ENCODE assay signal across 29 cellular contexts in the genomic region with DNA sequence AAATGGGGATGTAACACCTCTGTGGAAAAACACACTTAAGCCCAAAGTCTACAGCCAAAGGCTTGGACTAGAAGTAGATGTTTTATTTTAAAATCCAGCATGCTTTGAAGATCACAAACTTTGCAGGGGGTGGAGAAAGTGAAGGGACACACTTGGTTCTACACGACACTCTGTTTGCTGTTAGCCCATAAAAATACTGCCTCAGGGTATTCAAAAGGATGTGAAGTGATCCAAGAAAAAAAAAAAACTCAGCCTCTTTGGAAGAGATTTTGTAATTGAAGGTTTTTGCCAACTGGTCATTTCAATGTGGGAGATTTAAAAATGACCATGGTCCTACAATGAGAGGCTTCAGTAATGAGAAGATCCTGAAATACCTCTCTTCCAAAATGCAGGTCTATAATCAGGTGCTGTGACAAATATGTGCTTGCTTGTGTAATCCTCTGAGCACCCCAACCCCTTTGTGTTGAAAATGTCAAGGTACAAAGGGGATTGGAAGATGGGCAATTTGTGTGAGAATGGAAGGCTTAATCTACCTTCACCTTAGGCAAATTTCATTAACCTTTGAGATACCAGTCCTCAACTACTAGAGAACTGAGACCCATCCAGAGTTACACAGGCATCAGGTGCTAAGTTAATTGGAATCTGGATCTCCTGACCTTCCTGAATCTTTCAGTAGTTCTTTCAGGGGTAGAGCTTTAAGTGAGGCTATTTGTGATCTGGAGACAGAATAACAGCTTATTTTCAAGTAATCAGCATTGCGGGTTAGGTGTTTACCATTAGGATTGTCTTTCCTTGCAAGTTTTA.
DNase-seq lines count a peak whose midpoint lies in the region; ATAC-seq, FAIRE-seq and TF ChIP-seq lines count a peak whose summit lies in the region.
"Had no signal": no experiment of that assay in that cellular context is flagged by ENCODE, and none has a peak within 500 bp of the region (broad histone marks: within the 10 kb centered on the region; RNA-seq: fewer than 3 reads in every experiment).

No MANE protein-coding gene starts in this region.

- H3K27me3 Mint-ChIP-seq in endothelial cell (ENCODE audit: unreplicated experiment), result peaks cover 1% of the 10 kb centered on the region
- H3K27me3 Mint-ChIP-seq in mesothelial cell of epicardium (ENCODE audit: low read depth), result no peaks in the 10 kb centered on the region
- peaks cover 2% of the 10 kb centered on the region for H3K27me3 Mint-ChIP-seq in activated T-helper 17 cell treated with anti-CD3 and anti-CD28 coated beads, Interleukin-2, amount 50 U/mL, for 72 hours
- H3K27me3 Mint-ChIP-seq in stimulated activated memory B cell treated with anti-CD40 and anti-IgM and Interleukin-4, amounts not matched to agents 10 μg/mL and 1 μg/mL and 100 μg/mL, for 72 hours, result no peaks in the 10 kb centered on the region
- H3K27me3 Mint-ChIP-seq: activated CD4-positive, alpha-beta T cell treated with anti-CD3 and anti-CD28 coated beads, Interleukin-2, amount 10 ng/mL, durations not matched to agents 7 days and 5 days; central memory CD8-positive, alpha-beta T cell; stimulated activated naive CD8-positive, alpha-beta T cell treated with anti-CD3 and anti-CD28 coated beads, Interleukin-15, amount 100 ng/mL, for 72 hours had no signal

- DNase-seq in A549 (ENCODE audit: low read depth in 1 of 2, low spot score in 1 of 2), result no peak
- DNase-seq in endothelial cell (ENCODE audit: low spot score), result no peak
- no peak for DNase-seq in mesothelial cell of epicardium (ENCODE audit: low spot score in 2 of 2, unreplicated experiment in 2 of 2)
- no peak for DNase-seq in T-helper 2 cell
- DNase-seq: activated CD4-positive, alpha-beta T cell treated with anti-CD3 and anti-CD28 coated beads, Interleukin-2, amount 10 ng/mL, durations not matched to agents 7 days and 5 days; aorta; BE2C; COR-L47; heart left ventricle; lower lobe of right lung; NCI-H1105 treated with DMSO at 0.1 percent for 48 hours; NCI-H2081 treated with DMSO at 0.1 percent for 48 hours; NCI-H446 treated with DMSO at 0.1 percent for 48 hours; stimulated activated CD4-positive, alpha-beta T cell treated with anti-CD3 and anti-CD28 coated beads, Interleukin-4, amount 100 ng/mL, for 4 hours; stimulated activated naive CD8-positive, alpha-beta T cell treated with anti-CD3 and anti-CD28 coated beads, Interleukin-15, amount 100 ng/mL, for 72 hours; tibial artery had no signal

- no peaks in the 10 kb centered on the region for H3K9me3 ChIP-seq in A549
- H3K9me3 ChIP-seq in HUES48 (ENCODE audit: control insufficient read depth, insufficient read depth, low read length), result no peaks in the 10 kb centered on the region
- H3K9me3 ChIP-seq: BE2C, heart left ventricle, lower lobe of right lung, right atrium auricular region, tibial artery had no signal

- no peaks in the 10 kb centered on the region for H3K36me3 ChIP-seq in HUES48 (ENCODE audit: control insufficient read depth, insufficient read depth, low read length)
- H3K36me3 ChIP-seq: BE2C, heart left ventricle, lower lobe of right lung, right atrium auricular region, tibial artery had no signal

- peaks cover 21% of the 10 kb centered on the region for H3K4me1 Mint-ChIP-seq in endothelial cell (ENCODE audit: unreplicated experiment)
- peaks cover 45% of the 10 kb centered on the region for H3K4me1 Mint-ChIP-seq in mesothelial cell of epicardium
- no peaks in the 10 kb centered on the region for H3K4me1 Mint-ChIP-seq in activated T-helper 17 cell treated with anti-CD3 and anti-CD28 coated beads, Interleukin-2, amount 50 U/mL, for 72 hours
- H3K4me1 Mint-ChIP-seq in stimulated activated memory B cell treated with anti-CD40 and anti-IgM and Interleukin-4, amounts not matched to agents 10 μg/mL and 1 μg/mL and 100 μg/mL, for 72 hours, result no peaks in the 10 kb centered on the region
- H3K4me1 Mint-ChIP-seq: activated CD4-positive, alpha-beta T cell treated with anti-CD3 and anti-CD28 coated beads, Interleukin-2, amount 10 ng/mL, durations not matched to agents 7 days and 5 days; central memory CD8-positive, alpha-beta T cell; stimulated activated naive CD8-positive, alpha-beta T cell treated with anti-CD3 and anti-CD28 coated beads, Interleukin-15, amount 100 ng/mL, for 72 hours had no signal

- H3K27me3 ChIP-seq in HUES48 (ENCODE audit: control insufficient read depth, insufficient read depth, low read length), result peaks cover 14% of the 10 kb centered on the region
- H3K27me3 ChIP-seq: BE2C, heart left ventricle, right atrium auricular region, tibial artery had no signal

- H3K36me3 Mint-ChIP-seq in endothelial cell (ENCODE audit: low read depth, unreplicated experiment) (no peaks in the 10 kb centered on the region), mesothelial cell of epicardium (no peaks in the 10 kb centered on the region)
- no peaks in the 10 kb centered on the region for H3K36me3 Mint-ChIP-seq in activated T-helper 17 cell treated with anti-CD3 and anti-CD28 coated beads, Interleukin-2, amount 50 U/mL, for 72 hours (ENCODE audit: low read depth)
- no peaks in the 10 kb centered on the region for H3K36me3 Mint-ChIP-seq in stimulated activated memory B cell treated with anti-CD40 and anti-IgM and Interleukin-4, amounts not matched to agents 10 μg/mL and 1 μg/mL and 100 μg/mL, for 72 hours
- H3K36me3 Mint-ChIP-seq: activated naive CD4-positive, alpha-beta T cell treated with anti-CD3 and anti-CD28 coated beads, Interleukin-2, amount 50 U/mL, for 72 hours had no signal

- no peak for TF ChIP-seq RAD21 in A549 (conservative IDR thresholded peaks at IDR 0.05 in 1 of 2, IDR thresholded peaks at IDR 0.05 in 1 of 2)

- TF ChIP-seq POLR2A in A549 (IDR thresholded peaks at IDR 0.05; ENCODE audit: low read length), result no peak

- ATAC-seq in A549 (no peak), GM19023 (IDR thresholded peaks at IDR 0.05; ENCODE audit: unreplicated experiment) (no peak)
- no peak for ATAC-seq in activated T-helper 17 cell treated with anti-CD3 and anti-CD28 coated beads, Interleukin-2, amount 50 U/mL, for 72 hours (replicated peaks)
- ATAC-seq in stimulated activated memory B cell treated with anti-CD40 and anti-IgM and Interleukin-4, amounts not matched to agents 10 μg/mL and 1 μg/mL and 100 μg/mL, for 72 hours, result no peak
- ATAC-seq: activated naive CD4-positive, alpha-beta T cell treated with anti-CD3 and anti-CD28 coated beads, Interleukin-2, amount 50 U/mL, for 72 hours; HCT116; heart left ventricle; HepG2; lower lobe of right lung; Panc1; stimulated activated naive CD8-positive, alpha-beta T cell treated with anti-CD3 and anti-CD28 coated beads, Interleukin-15, amount 100 ng/mL, for 72 hours had no signal

- H3K4me3 Mint-ChIP-seq in endothelial cell (ENCODE audit: unreplicated experiment) (no peak overlapping the region), mesothelial cell of epicardium (no peak overlapping the region)
- no peak overlapping the region for H3K4me3 Mint-ChIP-seq in activated T-helper 17 cell treated with anti-CD3 and anti-CD28 coated beads, Interleukin-2, amount 50 U/mL, for 72 hours
- no peak overlapping the region for H3K4me3 Mint-ChIP-seq in stimulated activated memory B cell treated with anti-CD40 and anti-IgM and Interleukin-4, amounts not matched to agents 10 μg/mL and 1 μg/mL and 100 μg/mL, for 72 hours
- H3K4me3 Mint-ChIP-seq: activated CD4-positive, alpha-beta T cell treated with anti-CD3 and anti-CD28 coated beads, Interleukin-2, amount 10 ng/mL, durations not matched to agents 7 days and 5 days; central memory CD8-positive, alpha-beta T cell; stimulated activated naive CD8-positive, alpha-beta T cell treated with anti-CD3 and anti-CD28 coated beads, Interleukin-15, amount 100 ng/mL, for 72 hours had no signal

- H3K9ac ChIP-seq in HUES48 (ENCODE audit: low read depth, low read length), result no peak overlapping the region; the same call in 1 of the 2 replicates

- H3K4me3 ChIP-seq in A549 (no peak overlapping the region), HUES48 (ENCODE audit: low read depth, low read length) (peak overlapping the region; percentile 50)
- H3K4me3 ChIP-seq: heart left ventricle, lower lobe of right lung, right atrium auricular region, tibial artery had no signal

- no peak for TF ChIP-seq EP300 in A549 (IDR thresholded peaks at IDR 0.05)

- H3K27ac ChIP-seq in A549, result no peak overlapping the region
- H3K27ac ChIP-seq in HUES48 (ENCODE audit: low read depth, low read length), result peak overlapping the region; percentile 88
- H3K27ac ChIP-seq: epithelial cell of prostate, heart left ventricle, lower lobe of right lung, right atrium auricular region, tibial artery had no signal

- no peak for TF ChIP-seq CTCF in A549 (IDR thresholded peaks at IDR 0.05)
- TF ChIP-seq CTCF in endothelial cell (IDR thresholded peaks at IDR 0.05; ENCODE audit: unreplicated experiment), result no peak
- no peak for TF ChIP-seq CTCF in mesothelial cell of epicardium (IDR thresholded peaks at IDR 0.05; ENCODE audit: unreplicated experiment)

- CTCF ChIA-PET in A549 (lab: Yijun Ruan, JAX), result no interaction called here

- H3K4me2 ChIP-seq in A549, result no peak overlapping the region

- H3K27ac Mint-ChIP-seq in endothelial cell (ENCODE audit: unreplicated experiment), result peak overlapping the region; percentile 20
- H3K27ac Mint-ChIP-seq in mesothelial cell of epicardium, result peak overlapping the region; percentile 47
- H3K27ac Mint-ChIP-seq in activated T-helper 17 cell treated with anti-CD3 and anti-CD28 coated beads, Interleukin-2, amount 50 U/mL, for 72 hours, result no peak overlapping the region
- H3K27ac Mint-ChIP-seq in stimulated activated memory B cell treated with anti-CD40 and anti-IgM and Interleukin-4, amounts not matched to agents 10 μg/mL and 1 μg/mL and 100 μg/mL, for 72 hours, result no peak overlapping the region
- H3K27ac Mint-ChIP-seq: activated CD4-positive, alpha-beta T cell treated with anti-CD3 and anti-CD28 coated beads, Interleukin-2, amount 10 ng/mL, durations not matched to agents 7 days and 5 days had no signal

- no peaks in the 10 kb centered on the region for H3K9me3 Mint-ChIP-seq in endothelial cell (ENCODE audit: unreplicated experiment)
- peaks cover 2% of the 10 kb centered on the region for H3K9me3 Mint-ChIP-seq in mesothelial cell of epicardium
- no peaks in the 10 kb centered on the region for H3K9me3 Mint-ChIP-seq in activated T-helper 17 cell treated with anti-CD3 and anti-CD28 coated beads, Interleukin-2, amount 50 U/mL, for 72 hours
- no peaks in the 10 kb centered on the region for H3K9me3 Mint-ChIP-seq in stimulated activated memory B cell treated with anti-CD40 and anti-IgM and Interleukin-4, amounts not matched to agents 10 μg/mL and 1 μg/mL and 100 μg/mL, for 72 hours
- H3K9me3 Mint-ChIP-seq: activated CD4-positive, alpha-beta T cell treated with anti-CD3 and anti-CD28 coated beads, Interleukin-2, amount 10 ng/mL, durations not matched to agents 7 days and 5 days; activated naive CD4-positive, alpha-beta T cell treated with anti-CD3 and anti-CD28 coated beads, Interleukin-2, amount 50 U/mL, for 72 hours; central memory CD8-positive, alpha-beta T cell; stimulated activated naive CD8-positive, alpha-beta T cell treated with anti-CD3 and anti-CD28 coated beads, Interleukin-15, amount 100 ng/mL, for 72 hours had no signal

- WGBS in A549 (ENCODE audit: missing lambda C conversion rate), result 43% methylated on average over 2 of the region's 2 CpGs

- POLR2A ChIA-PET in A549 (lab: Yijun Ruan, JAX), result no interaction called here

- H3K4me1 ChIP-seq in A549 (no peaks in the 10 kb centered on the region), HUES48 (ENCODE audit: control insufficient read depth, insufficient read depth, low read length) (peaks cover 54% of the 10 kb centered on the region)
- H3K4me1 ChIP-seq: BE2C, heart left ventricle, lower lobe of right lung, right atrium auricular region, tibial artery had no signal

- FAIRE-seq in A549 (lab: Jason Lieb, UNC), result peak; percentile 13
- FAIRE-seq: A204.1, keratinocyte had no signal

Comparison
In these comparisons a context has a peak if more than half of its experiments do, and no peak if none do; other contexts are left out.
1. H3K27ac Mint-ChIP-seq: peak in endothelial cell (single experiment) and mesothelial cell of epicardium (single experiment); none in activated T-helper 17 cell treated with anti-CD3 and anti-CD28 coated beads, Interleukin-2, amount 50 U/mL, for 72 hours (single experiment) and stimulated activated memory B cell treated with anti-CD40 and anti-IgM and Interleukin-4, amounts not matched to agents 10 μg/mL and 1 μg/mL and 100 μg/mL, for 72 hours (single experiment).